In genomic region chr15:41285285-41285684, GRCh38 we compare ENCODE assay signal across 1 cellular context.
TF ChIP-seq lines count a peak whose summit lies in the region.

No MANE protein-coding gene starts in this region.

TF ChIP-seq in GM23338, 12 proteins besides CTCF, POLR2A, EP300 and RAD21 (continued from another document):
- TF ChIP-seq ZNF462 (CRISPR knock-in tag; IDR thresholded peaks at IDR 0.05) (no peak), JUNB (IDR thresholded peaks at IDR 0.05; ENCODE audit: unreplicated experiment) (no peak), NANOG (IDR thresholded peaks at IDR 0.05; ENCODE audit: borderline replicate concordance) (no peak), STAT1 (IDR thresholded peaks at IDR 0.05; ENCODE audit: unreplicated experiment) (no peak)
